In the genomic region with DNA sequence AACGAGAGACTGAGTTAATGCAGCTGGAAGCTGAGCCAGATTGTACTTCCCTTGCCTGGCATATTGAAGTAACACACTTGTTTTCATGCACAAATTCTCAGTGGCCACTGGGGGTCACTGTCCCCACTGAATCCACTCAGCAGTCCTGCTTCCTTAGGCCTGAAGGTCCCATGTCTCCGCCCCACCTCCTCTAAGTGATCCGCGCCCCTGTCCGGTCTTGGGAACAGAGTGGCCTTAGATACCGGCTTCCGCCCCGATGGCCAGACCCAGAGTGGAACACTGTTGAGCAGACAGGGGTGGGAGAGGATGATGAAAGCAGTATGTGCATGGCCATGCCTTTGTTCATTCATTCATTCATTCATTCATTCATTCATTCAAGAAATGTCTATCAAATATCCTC, we compare ENCODE assay signal across 9 cellular contexts. TPM values are rescaled to one million over a fixed set of nuclear protein-coding genes. Genes with fewer than 3 reads are reported as not detected.
DNase-seq lines count a peak whose midpoint lies in the region; TF ChIP-seq lines count a peak whose summit lies in the region.
"Had no signal": no experiment of that assay in that cellular context is flagged by ENCODE, and none has a peak within 500 bp of the region (broad histone marks: within the 10 kb centered on the region; RNA-seq: fewer than 3 reads in every experiment).

No MANE protein-coding gene starts in this region.

- no peak overlapping the region for H2AFZ ChIP-seq in MM.1S (ENCODE audit: low read length)

- TF ChIP-seq CTCF in MM.1S (IDR thresholded peaks at IDR 0.05; ENCODE audit: low read length) (peak; percentile 86), right atrium auricular region (IDR thresholded peaks at IDR 0.05) (peak; percentile 70 to 88)

- no peak overlapping the region for H3K4me2 ChIP-seq in MM.1S (ENCODE audit: low read depth, low read length)
- H3K4me2 ChIP-seq: BLaER1 had no signal

- H3K27ac ChIP-seq in MM.1S (ENCODE audit: low read length) (no peak overlapping the region), right atrium auricular region (no peak overlapping the region)
- H3K27ac ChIP-seq: BLaER1 had no signal

- H4K20me1 ChIP-seq in MM.1S (ENCODE audit: insufficient read depth, low read length) = no peaks in the 10 kb centered on the region
- H4K20me1 ChIP-seq: BLaER1 had no signal

- no peaks in the 10 kb centered on the region for H3K9me2 ChIP-seq in MM.1S (replicated peaks; ENCODE audit: insufficient read depth, low read length)

- H3K36me3 ChIP-seq in MM.1S (replicated peaks; ENCODE audit: insufficient read depth, low read length) (no peaks in the 10 kb centered on the region), right atrium auricular region (no peaks in the 10 kb centered on the region)

- H3K79me2 ChIP-seq in MM.1S (ENCODE audit: low read length) = no peaks in the 10 kb centered on the region

- H3K27me3 ChIP-seq in MM.1S (replicated peaks; ENCODE audit: insufficient read depth, low read length) (no peaks in the 10 kb centered on the region), right atrium auricular region (no peaks in the 10 kb centered on the region)
- H3K27me3 ChIP-seq: BLaER1 had no signal

- H3K9me3 ChIP-seq in MM.1S (replicated peaks; ENCODE audit: insufficient read depth, low read length) = no peaks in the 10 kb centered on the region
- no peaks in the 10 kb centered on the region for H3K9me3 ChIP-seq in right atrium auricular region
- H3K9me3 ChIP-seq: BLaER1 had no signal

- DNase-seq in NCI-H1417 (lab: John Stamatoyannopoulos, UW) = peak; percentile 34 to 81 (median 59)
- no peak for DNase-seq in NCI-H1417 treated with DMSO at 0.1 percent for 48 hours (lab: John Stamatoyannopoulos, UW)
- DNase-seq in MM.1S = peak; percentile 64
- peak; percentile 73 for DNase-seq in SK-N-DZ (ENCODE audit: low spot score)
- peak; percentile 58 for DNase-seq in amniotic stem cell (lab: John Stamatoyannopoulos, UW)
- peak; percentile 92 for DNase-seq in right atrium auricular region (ENCODE audit: low spot score)
- peak; percentile 57 for DNase-seq in putamen (ENCODE audit: low spot score)
- DNase-seq in NK-92 treated with Interleukin-12 subunit alpha and Interleukin-12 subunit beta, amount 100 ng/mL, for 24 hours (lab: John Stamatoyannopoulos, UW) = no peak

- H3K9ac ChIP-seq in MM.1S (ENCODE audit: low read length) = no peak overlapping the region
- H3K9ac ChIP-seq: BLaER1 had no signal

- H3K4me3 ChIP-seq in MM.1S (ENCODE audit: low read length) = no peak overlapping the region
- H3K4me3 ChIP-seq in right atrium auricular region = no peak overlapping the region
- H3K4me3 ChIP-seq: BLaER1 had no signal

- H3F3A ChIP-seq in MM.1S (ENCODE audit: insufficient read depth, low read length) = no peaks in the 10 kb centered on the region

- no peaks in the 10 kb centered on the region for H3K4me1 ChIP-seq in MM.1S (ENCODE audit: low read length)
- peaks cover 0 to 16% of the 10 kb centered on the region in 2 donors for H3K4me1 ChIP-seq in right atrium auricular region
- H3K4me1 ChIP-seq: BLaER1 had no signal

RNA-seq across cellular contexts. Expression of a gene that starts 34.8 kb away (rescaled TPM):
- 16.8 and 19.2 TPM in 2 replicates for polyA plus RNA-seq in SK-N-DZ (2014; cell fraction: cytosol; rRNA removed)
- 8.8 and 13.3 TPM in 2 replicates for polyA plus RNA-seq in SK-N-DZ (2014; cell fraction: nucleus; rRNA removed)
- 1 to 10 TPM in 1 of 2 donors, under 1 TPM in 1; 0.33 to 1.2 TPM for total RNA-seq in right atrium auricular region

RNA-seq across cellular contexts. Expression of a gene that starts 59.9 kb away (rescaled TPM):
- polyA plus RNA-seq in SK-N-DZ (2014; cell fraction: cytosol; rRNA removed) = not detected in 2 replicates
- polyA plus RNA-seq in SK-N-DZ (2014; cell fraction: nucleus; rRNA removed) = not detected in 2 replicates
- total RNA-seq in right atrium auricular region = not detected

Comparison
In these comparisons a context has a peak if more than half of its experiments do, and no peak if none do; other contexts are left out.
1. DNase-seq: peak in NCI-H1417 (3 of 3), MM.1S (single experiment), SK-N-DZ (single experiment), amniotic stem cell (single experiment), right atrium auricular region (single experiment) and putamen (single experiment); none in NCI-H1417 treated with DMSO at 0.1 percent for 48 hours (single experiment) and NK-92 treated with Interleukin-12 subunit alpha and Interleukin-12 subunit beta, amount 100 ng/mL, for 24 hours (single experiment).